In the genomic region with DNA sequence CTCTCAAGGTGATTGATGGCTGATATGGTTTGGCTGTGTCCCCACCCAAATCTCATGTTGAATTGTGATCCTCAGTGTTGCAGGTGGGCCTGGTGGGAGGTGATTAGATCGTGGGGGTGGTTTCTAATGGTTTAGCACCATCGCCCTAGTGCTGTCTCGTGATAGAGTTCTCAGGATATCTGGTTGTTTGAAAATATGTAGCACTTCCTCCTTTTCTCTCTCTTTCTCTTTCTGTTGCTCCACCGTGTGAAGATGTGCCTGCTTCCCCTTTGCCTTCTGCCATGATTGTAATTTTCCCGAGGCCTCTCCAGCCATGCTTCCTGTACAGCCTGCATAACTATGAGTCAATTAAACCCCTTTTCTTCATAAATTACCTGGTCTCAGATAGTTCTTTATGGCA, we compare ENCODE assay signal across 18 cellular contexts.
"Had no signal": no experiment of that assay in that cellular context is flagged by ENCODE, and none has a peak within 500 bp of the region (broad histone marks: within the 10 kb centered on the region; RNA-seq: fewer than 3 reads in every experiment).

No MANE protein-coding gene starts in this region.

- H3K9me3 ChIP-seq: esophagus squamous epithelium, right atrium auricular region had no signal

- ATAC-seq: activated T-cell treated with anti-CD3 and anti-CD28 coated beads, Interleukin-2, amount 50 U/mL, for 72 hours; left cardiac atrium; naive thymus-derived CD8-positive, alpha-beta T cell had no signal

- H3K27ac Mint-ChIP-seq: activated CD4-positive, alpha-beta memory T cell treated with anti-CD3 and anti-CD28 coated beads, Interleukin-2, amount 10 ng/mL, durations not matched to agents 7 days and 5 days; activated naive CD8-positive, alpha-beta T cell treated with anti-CD3 and anti-CD28 coated beads, Interleukin-2, amount 10 ng/mL, durations not matched to agents 7 days and 5 days; activated T-cell treated with anti-CD3 and anti-CD28 coated beads, Interleukin-2, amount 50 U/mL, for 72 hours; immature natural killer cell; naive thymus-derived CD8-positive, alpha-beta T cell; type B pancreatic cell had no signal

- H3K27ac ChIP-seq: dorsolateral prefrontal cortex, esophagus squamous epithelium, right atrium auricular region had no signal

- H3K4me3 Mint-ChIP-seq: activated CD4-positive, alpha-beta memory T cell treated with anti-CD3 and anti-CD28 coated beads, Interleukin-2, amount 10 ng/mL, durations not matched to agents 7 days and 5 days; activated naive CD8-positive, alpha-beta T cell treated with anti-CD3 and anti-CD28 coated beads, Interleukin-2, amount 10 ng/mL, durations not matched to agents 7 days and 5 days; activated T-cell treated with anti-CD3 and anti-CD28 coated beads, Interleukin-2, amount 50 U/mL, for 72 hours; immature natural killer cell; naive thymus-derived CD8-positive, alpha-beta T cell; type B pancreatic cell had no signal

- H3K4me3 ChIP-seq: dorsolateral prefrontal cortex, esophagus squamous epithelium, lung, right atrium auricular region had no signal

- H3K4me1 ChIP-seq: esophagus squamous epithelium, right atrium auricular region had no signal

- H3K27me3 Mint-ChIP-seq: activated CD4-positive, alpha-beta memory T cell treated with anti-CD3 and anti-CD28 coated beads, Interleukin-2, amount 10 ng/mL, durations not matched to agents 7 days and 5 days; activated naive CD8-positive, alpha-beta T cell treated with anti-CD3 and anti-CD28 coated beads, Interleukin-2, amount 10 ng/mL, durations not matched to agents 7 days and 5 days; naive thymus-derived CD8-positive, alpha-beta T cell had no signal

- H3K4me1 Mint-ChIP-seq: activated CD4-positive, alpha-beta memory T cell treated with anti-CD3 and anti-CD28 coated beads, Interleukin-2, amount 10 ng/mL, durations not matched to agents 7 days and 5 days; activated naive CD8-positive, alpha-beta T cell treated with anti-CD3 and anti-CD28 coated beads, Interleukin-2, amount 10 ng/mL, durations not matched to agents 7 days and 5 days; immature natural killer cell; naive thymus-derived CD8-positive, alpha-beta T cell had no signal

- H3K36me3 ChIP-seq: esophagus squamous epithelium, right atrium auricular region had no signal

- H3K36me3 Mint-ChIP-seq: activated naive CD8-positive, alpha-beta T cell treated with anti-CD3 and anti-CD28 coated beads, Interleukin-2, amount 10 ng/mL, durations not matched to agents 7 days and 5 days; immature natural killer cell; naive thymus-derived CD8-positive, alpha-beta T cell; type B pancreatic cell had no signal

- DNase-seq: activated CD4-positive, alpha-beta memory T cell treated with anti-CD3 and anti-CD28 coated beads, Interleukin-2, amount 10 ng/mL, durations not matched to agents 7 days and 5 days; activated naive CD8-positive, alpha-beta T cell treated with anti-CD3 and anti-CD28 coated beads, Interleukin-2, amount 10 ng/mL, durations not matched to agents 7 days and 5 days; activated T-cell treated with anti-CD3 and anti-CD28 coated beads, Interleukin-2, amount 50 U/mL, for 72 hours; anterior cingulate cortex; dorsolateral prefrontal cortex; esophagus squamous epithelium; foreskin fibroblast; glutamatergic neuron; immature natural killer cell; left cardiac atrium; naive thymus-derived CD8-positive, alpha-beta T cell; posterior cingulate gyrus; small intestine; stimulated activated naive CD4-positive, alpha-beta T cell had no signal

- H3K27me3 ChIP-seq: dorsolateral prefrontal cortex, esophagus squamous epithelium, right atrium auricular region had no signal

- FAIRE-seq: endometrium, small intestine had no signal

- H3K9me3 Mint-ChIP-seq: activated CD4-positive, alpha-beta memory T cell treated with anti-CD3 and anti-CD28 coated beads, Interleukin-2, amount 10 ng/mL, durations not matched to agents 7 days and 5 days; immature natural killer cell; type B pancreatic cell had no signal
